1 cellular context compared by ENCODE assay signal in genomic region chrX:10079155-10079711, GRCh38.
TF ChIP-seq lines count a peak whose summit lies in the region.

No MANE protein-coding gene starts in this region.

TF ChIP-seq in SK-N-SH treated with all-trans-retinoic acid at 6 μM for 48 hours, 23 proteins besides CTCF, POLR2A, EP300 and RAD21 (continued from another document):
- TF ChIP-seq ESRRG (CRISPR knock-in tag; IDR thresholded peaks at IDR 0.05) (no peak), GLIS3 (CRISPR knock-in tag; IDR thresholded peaks at IDR 0.05) (no peak), ZC3H10 (CRISPR knock-in tag; IDR thresholded peaks at IDR 0.05) (no peak), TOX (CRISPR knock-in tag; IDR thresholded peaks at IDR 0.05; ENCODE audit: borderline replicate concordance) (no peak)
